ENCODE assay signal across 1 cellular context in genomic region chr11:15750535-15751297, GRCh38.
TF ChIP-seq lines count a peak whose summit lies in the region.

No MANE protein-coding gene starts in this region.

TF ChIP-seq in GM23338, 12 proteins besides CTCF, POLR2A, EP300 and RAD21 (continued from another document):
- TF ChIP-seq, protein P1, sequence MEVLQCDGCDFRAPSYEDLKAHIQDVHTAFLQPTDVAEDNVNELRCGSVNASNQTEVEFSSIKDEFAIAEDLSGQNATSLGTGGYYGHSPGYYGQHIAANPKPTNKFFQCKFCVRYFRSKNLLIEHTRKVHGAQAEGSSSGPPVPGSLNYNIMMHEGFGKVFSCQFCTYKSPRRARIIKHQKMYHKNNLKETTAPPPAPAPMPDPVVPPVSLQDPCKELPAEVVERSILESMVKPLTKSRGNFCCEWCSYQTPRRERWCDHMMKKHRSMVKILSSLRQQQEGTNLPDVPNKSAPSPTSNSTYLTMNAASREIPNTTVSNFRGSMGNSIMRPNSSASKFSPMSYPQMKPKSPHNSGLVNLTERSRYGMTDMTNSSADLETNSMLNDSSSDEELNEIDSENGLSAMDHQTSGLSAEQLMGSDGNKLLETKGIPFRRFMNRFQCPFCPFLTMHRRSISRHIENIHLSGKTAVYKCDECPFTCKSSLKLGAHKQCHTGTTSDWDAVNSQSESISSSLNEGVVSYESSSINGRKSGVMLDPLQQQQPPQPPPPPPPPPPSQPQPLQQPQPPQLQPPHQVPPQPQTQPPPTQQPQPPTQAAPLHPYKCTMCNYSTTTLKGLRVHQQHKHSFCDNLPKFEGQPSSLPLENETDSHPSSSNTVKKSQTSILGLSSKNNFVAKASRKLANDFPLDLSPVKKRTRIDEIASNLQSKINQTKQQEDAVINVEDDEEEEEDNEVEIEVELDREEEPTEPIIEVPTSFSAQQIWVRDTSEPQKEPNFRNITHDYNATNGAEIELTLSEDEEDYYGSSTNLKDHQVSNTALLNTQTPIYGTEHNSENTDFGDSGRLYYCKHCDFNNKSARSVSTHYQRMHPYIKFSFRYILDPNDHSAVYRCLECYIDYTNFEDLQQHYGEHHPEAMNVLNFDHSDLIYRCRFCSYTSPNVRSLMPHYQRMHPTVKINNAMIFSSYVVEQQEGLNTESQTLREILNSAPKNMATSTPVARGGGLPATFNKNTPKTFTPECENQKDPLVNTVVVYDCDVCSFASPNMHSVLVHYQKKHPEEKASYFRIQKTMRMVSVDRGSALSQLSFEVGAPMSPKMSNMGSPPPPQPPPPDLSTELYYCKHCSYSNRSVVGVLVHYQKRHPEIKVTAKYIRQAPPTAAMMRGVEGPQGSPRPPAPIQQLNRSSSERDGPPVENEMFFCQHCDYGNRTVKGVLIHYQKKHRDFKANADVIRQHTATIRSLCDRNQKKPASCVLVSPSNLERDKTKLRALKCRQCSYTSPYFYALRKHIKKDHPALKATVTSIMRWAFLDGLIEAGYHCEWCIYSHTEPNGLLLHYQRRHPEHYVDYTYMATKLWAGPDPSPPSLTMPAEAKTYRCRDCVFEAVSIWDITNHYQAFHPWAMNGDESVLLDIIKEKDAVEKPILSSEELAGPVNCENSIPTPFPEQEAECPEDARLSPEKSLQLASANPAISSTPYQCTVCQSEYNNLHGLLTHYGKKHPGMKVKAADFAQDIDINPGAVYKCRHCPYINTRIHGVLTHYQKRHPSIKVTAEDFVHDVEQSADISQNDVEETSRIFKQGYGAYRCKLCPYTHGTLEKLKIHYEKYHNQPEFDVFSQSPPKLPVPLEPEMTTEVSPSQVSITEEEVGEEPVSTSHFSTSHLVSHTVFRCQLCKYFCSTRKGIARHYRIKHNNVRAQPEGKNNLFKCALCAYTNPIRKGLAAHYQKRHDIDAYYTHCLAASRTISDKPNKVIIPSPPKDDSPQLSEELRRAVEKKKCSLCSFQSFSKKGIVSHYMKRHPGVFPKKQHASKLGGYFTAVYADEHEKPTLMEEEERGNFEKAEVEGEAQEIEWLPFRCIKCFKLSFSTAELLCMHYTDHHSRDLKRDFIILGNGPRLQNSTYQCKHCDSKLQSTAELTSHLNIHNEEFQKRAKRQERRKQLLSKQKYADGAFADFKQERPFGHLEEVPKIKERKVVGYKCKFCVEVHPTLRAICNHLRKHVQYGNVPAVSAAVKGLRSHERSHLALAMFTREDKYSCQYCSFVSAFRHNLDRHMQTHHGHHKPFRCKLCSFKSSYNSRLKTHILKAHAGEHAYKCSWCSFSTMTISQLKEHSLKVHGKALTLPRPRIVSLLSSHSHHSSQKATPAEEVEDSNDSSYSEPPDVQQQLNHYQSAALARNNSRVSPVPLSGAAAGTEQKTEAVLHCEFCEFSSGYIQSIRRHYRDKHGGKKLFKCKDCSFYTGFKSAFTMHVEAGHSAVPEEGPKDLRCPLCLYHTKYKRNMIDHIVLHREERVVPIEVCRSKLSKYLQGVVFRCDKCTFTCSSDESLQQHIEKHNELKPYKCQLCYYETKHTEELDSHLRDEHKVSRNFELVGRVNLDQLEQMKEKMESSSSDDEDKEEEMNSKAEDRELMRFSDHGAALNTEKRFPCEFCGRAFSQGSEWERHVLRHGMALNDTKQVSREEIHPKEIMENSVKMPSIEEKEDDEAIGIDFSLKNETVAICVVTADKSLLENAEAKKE (CRISPR knock-in tag; IDR thresholded peaks at IDR 0.05), result no peak
- TF ChIP-seq POLR2AphosphoS5 (IDR thresholded peaks at IDR 0.05; ENCODE audit: low read depth), result no peak
- TF ChIP-seq STAT1 (IDR thresholded peaks at IDR 0.05; ENCODE audit: unreplicated experiment), result no peak
- no peak for TF ChIP-seq ZNF114 (CRISPR knock-in tag; IDR thresholded peaks at IDR 0.05)
- TF ChIP-seq CREB1 (CRISPR knock-in tag; IDR thresholded peaks at IDR 0.05; ENCODE audit: low read depth), result no peak
